14 cellular contexts compared by ENCODE assay signal in the genomic region with DNA sequence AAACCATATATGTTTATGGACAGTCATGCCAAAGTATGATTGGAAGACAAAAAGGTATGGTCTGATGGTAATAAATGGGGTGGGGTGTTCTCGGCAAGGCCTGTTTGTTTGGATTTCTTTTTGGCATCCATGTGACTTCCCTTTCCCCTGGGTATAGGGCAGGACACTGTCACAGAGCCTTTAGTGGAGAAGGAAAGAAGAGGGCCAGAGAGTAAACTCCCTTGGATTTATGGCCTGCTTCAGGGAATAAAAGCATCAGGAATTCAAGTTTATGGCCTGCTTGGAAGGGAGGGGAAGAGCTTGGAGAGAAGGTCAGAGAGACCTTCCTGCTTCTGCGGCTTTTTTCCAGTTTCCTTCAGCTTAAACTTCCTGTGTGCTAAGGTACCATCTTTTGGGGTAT.
DNase-seq lines count a peak whose midpoint lies in the region; ATAC-seq and TF ChIP-seq lines count a peak whose summit lies in the region.
"Had no signal": no experiment of that assay in that cellular context is flagged by ENCODE, and none has a peak within 500 bp of the region (broad histone marks: within the 10 kb centered on the region; RNA-seq: fewer than 3 reads in every experiment).

No MANE protein-coding gene starts in this region.

- H3K27me3 Mint-ChIP-seq in CD4-positive, alpha-beta T cell = no peaks in the 10 kb centered on the region

- POLR2A ChIA-PET in CD4-positive, alpha-beta T cell (lab: Charles Lee) = no interaction called here

- no peak overlapping the region for H2AFZ ChIP-seq in osteoblast (ENCODE audit: low read length)

- H3K27ac Mint-ChIP-seq in CD4-positive, alpha-beta T cell = no peak overlapping the region
- H3K27ac Mint-ChIP-seq: CD4-positive, CD25-positive, alpha-beta regulatory T cell; HFFc6 had no signal

- DNase-seq in left ventricle myocardium superior = no peak
- DNase-seq in cardiac septum (ENCODE audit: low spot score) = no peak
- DNase-seq in left kidney (ENCODE audit: low read depth, low spot score) = peak; percentile 80
- peak; percentile 8 for DNase-seq in osteoblast (ENCODE audit: insufficient read length, low spot score, missing footprints)
- no peak for DNase-seq in CD4-positive, alpha-beta T cell
- no peak for DNase-seq in GOT3 (lab: John Stamatoyannopoulos, UW)
- DNase-seq: ACHN; CD4-positive, CD25-positive, alpha-beta regulatory T cell; DMS79; HCEC 1CT; HFFc6 had no signal

- H3K4me1 Mint-ChIP-seq in CD4-positive, alpha-beta T cell (ENCODE audit: low read depth) = no peaks in the 10 kb centered on the region
- H3K4me1 Mint-ChIP-seq: CD4-positive, CD25-positive, alpha-beta regulatory T cell had no signal

- H3K27me3 ChIP-seq in osteoblast (ENCODE audit: insufficient read depth, low read length) = no peaks in the 10 kb centered on the region
- H3K27me3 ChIP-seq in CD4-positive, alpha-beta T cell (ENCODE audit: control insufficient read depth, insufficient read depth, low read length) = no peaks in the 10 kb centered on the region
- H3K27me3 ChIP-seq: BLaER1 treated with 17β-estradiol and CSF1 and Interleukin-3, amounts not matched to agents 10 nM and 100 nM had no signal

- no peak overlapping the region for H3K27ac ChIP-seq in osteoblast (ENCODE audit: low read depth, low read length)
- H3K27ac ChIP-seq in CD4-positive, alpha-beta T cell (ENCODE audit: low read depth, low read length) = no peak overlapping the region
- H3K27ac ChIP-seq: BLaER1 treated with 17β-estradiol and CSF1 and Interleukin-3, amounts not matched to agents 10 nM and 100 nM had no signal

- H3K4me2 ChIP-seq in osteoblast (ENCODE audit: insufficient read depth, low read length) = no peak overlapping the region

- no peaks in the 10 kb centered on the region for H3K9me3 ChIP-seq in osteoblast (ENCODE audit: low read depth, low read length)
- no peaks in the 10 kb centered on the region for H3K9me3 ChIP-seq in CD4-positive, alpha-beta T cell (ENCODE audit: control insufficient read depth, low read length)

- intact Hi-C loops in left ventricle myocardium superior (cut with micrococcal nuclease) = no loop called here
- intact Hi-C loops in cardiac septum (cut with DNase I) = no loop called here
- intact Hi-C loops in CD4-positive, alpha-beta T cell (cut with DNase I, micrococcal nuclease) = no loop called here

- H3K4me3 Mint-ChIP-seq in CD4-positive, alpha-beta T cell = no peak overlapping the region
- H3K4me3 Mint-ChIP-seq: CD4-positive, CD25-positive, alpha-beta regulatory T cell; HFFc6 had no signal

- ATAC-seq in left ventricle myocardium superior (peak; percentile 23), HG02970 (IDR thresholded peaks at IDR 0.05; ENCODE audit: low FRiP score, unreplicated experiment) (no peak)
- no peak for ATAC-seq in CD4-positive, alpha-beta T cell (ENCODE audit: poor library complexity)
- ATAC-seq: HepG2 had no signal

- TF ChIP-seq CTCF in osteoblast (IDR thresholded peaks at IDR 0.05; ENCODE audit: extremely low read depth, low read depth, low read length) = no peak
- no peak for TF ChIP-seq CTCF in CD4-positive, alpha-beta T cell (IDR thresholded peaks at IDR 0.05)

- no peaks in the 10 kb centered on the region for H3K79me2 ChIP-seq in osteoblast (ENCODE audit: insufficient read depth, low read length)

- H3K36me3 ChIP-seq in osteoblast (ENCODE audit: insufficient read depth, low read length) = no peaks in the 10 kb centered on the region
- H3K36me3 ChIP-seq: BLaER1 treated with 17β-estradiol and CSF1 and Interleukin-3, amounts not matched to agents 10 nM and 100 nM had no signal

- CTCF ChIA-PET in CD4-positive, alpha-beta T cell (lab: Charles Lee) = no interaction called here

- H3K36me3 Mint-ChIP-seq in CD4-positive, alpha-beta T cell (ENCODE audit: low read depth) = no peaks in the 10 kb centered on the region
- H3K36me3 Mint-ChIP-seq: CD4-positive, CD25-positive, alpha-beta regulatory T cell had no signal

- H4K20me1 ChIP-seq in osteoblast (ENCODE audit: insufficient read depth, low read length) = no peaks in the 10 kb centered on the region
- H4K20me1 ChIP-seq: BLaER1 treated with 17β-estradiol and CSF1 and Interleukin-3, amounts not matched to agents 10 nM and 100 nM had no signal

- H3K4me1 ChIP-seq in osteoblast (ENCODE audit: insufficient read depth, low read length) = no peaks in the 10 kb centered on the region

- peaks cover 3% of the 10 kb centered on the region for H3K9me3 Mint-ChIP-seq in CD4-positive, alpha-beta T cell

- H3K4me3 ChIP-seq in osteoblast (ENCODE audit: insufficient read depth, low read length) = no peak overlapping the region
- H3K4me3 ChIP-seq: BLaER1 treated with 17β-estradiol and CSF1 and Interleukin-3, amounts not matched to agents 10 nM and 100 nM had no signal

Comparison
In these comparisons a context has a peak if more than half of its experiments do, and no peak if none do; other contexts are left out.
1. DNase-seq: peak in left kidney (single experiment) and osteoblast (single experiment); none in left ventricle myocardium superior (single experiment), cardiac septum (single experiment), CD4-positive, alpha-beta T cell (0 of 10) and GOT3 (single experiment).